In genomic region chr16:13262270-13263090, GRCh38 we compare ENCODE assay signal across 25 cellular contexts.
"Had no signal": no experiment of that assay in that cellular context is flagged by ENCODE, and none has a peak within 500 bp of the region (broad histone marks: within the 10 kb centered on the region; RNA-seq: fewer than 3 reads in every experiment).

No MANE protein-coding gene starts in this region.

- DNase-seq: naive thymus-derived CD4-positive, alpha-beta T cell; natural killer cell; occipital lobe; ovary; posterior cingulate gyrus; psoas muscle; right cardiac atrium; sigmoid colon; small intestine; stimulated activated CD4-positive, alpha-beta T cell treated with anti-CD3 and anti-CD28 coated beads, Interleukin-15, amount 100 ng/mL, for 24 hours; stimulated activated CD4-positive, alpha-beta T cell treated with anti-CD3 and anti-CD28 coated beads, Interleukin-2, amount 100 ng/mL, for 24 hours; stimulated activated CD4-positive, alpha-beta T cell treated with anti-CD3 and anti-CD28 coated beads, Interleukin-2, amount 100 ng/mL, for 48 hours; stimulated activated CD4-positive, alpha-beta T cell treated with anti-CD3 and anti-CD28 coated beads, Interleukin-4, amount 100 ng/mL, for 24 hours; stimulated activated naive B cell treated with anti-CD40 and anti-IgM and Interleukin-4, amounts not matched to agents 10 μg/mL and 1 μg/mL and 100 μg/mL, for 72 hours; stimulated activated naive CD4-positive, alpha-beta T cell treated with Interleukin-2 at 50 U/mL for 16 hours; stomach; thyroid gland; trophoblast cell; upper lobe of left lung had no signal

- H3K36me3 ChIP-seq: neural progenitor cell, ovary, sigmoid colon, stomach, thoracic aorta, thyroid gland, tibial nerve, upper lobe of left lung, vagina had no signal

- H3K27me3 ChIP-seq: neural progenitor cell, ovary, sigmoid colon, stomach, thyroid gland, tibial nerve, upper lobe of left lung, vagina had no signal

- H3K27ac ChIP-seq: neural progenitor cell, ovary, parathyroid adenoma, psoas muscle, sigmoid colon, stomach, thoracic aorta, thyroid gland, tibial nerve, upper lobe of left lung, vagina had no signal

- H3K4me3 ChIP-seq: neural progenitor cell, ovary, psoas muscle, sigmoid colon, stomach, thoracic aorta, thyroid gland, tibial nerve, upper lobe of left lung, vagina had no signal

- ATAC-seq: naive thymus-derived CD4-positive, alpha-beta T cell; natural killer cell; psoas muscle; right cardiac atrium; stimulated activated effector memory CD8-positive, alpha-beta T cell treated with anti-CD3 and anti-CD28 coated beads, Interleukin-12 subunit alpha, Interleukin-12 subunit beta, amount 100 ng/mL, for 72 hours; stimulated activated naive B cell treated with anti-CD40 and anti-IgM and Interleukin-4, amounts not matched to agents 10 μg/mL and 1 μg/mL and 100 μg/mL, for 72 hours had no signal

- H3K9me3 ChIP-seq: psoas muscle, thoracic aorta, thyroid gland had no signal

- H3K4me1 ChIP-seq: neural progenitor cell, parathyroid adenoma, psoas muscle, sigmoid colon, stomach, thyroid gland, tibial nerve, upper lobe of left lung, vagina had no signal
